ENCODE assay signal across 14 cellular contexts in the genomic region with DNA sequence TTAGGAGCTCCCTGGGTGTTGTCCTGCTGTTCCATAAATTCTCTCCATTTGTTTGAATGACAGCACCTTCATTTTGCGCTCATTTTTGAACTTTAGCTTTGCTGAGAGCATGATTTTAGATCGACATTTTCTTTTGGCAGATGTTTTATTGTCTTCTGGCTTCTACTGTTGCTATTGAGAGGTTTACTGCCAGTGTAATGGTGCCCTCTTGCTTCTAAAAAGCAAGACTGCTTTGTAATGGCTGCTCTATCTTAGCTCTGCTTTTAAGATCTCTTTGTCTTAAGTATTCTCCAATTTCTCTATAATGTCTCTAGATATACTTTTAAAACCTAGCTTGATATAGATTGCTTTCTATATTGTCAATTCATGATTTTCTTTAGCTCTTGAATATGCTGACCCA. TPM values are rescaled to one million over a fixed set of nuclear protein-coding genes. Genes with fewer than 3 reads are reported as not detected.
DNase-seq lines count a peak whose midpoint lies in the region; ATAC-seq and TF ChIP-seq lines count a peak whose summit lies in the region.
"Had no signal": no experiment of that assay in that cellular context is flagged by ENCODE, and none has a peak within 500 bp of the region (broad histone marks: within the 10 kb centered on the region; RNA-seq: fewer than 3 reads in every experiment).

No MANE protein-coding gene starts in this region.

- no peaks in the 10 kb centered on the region for H3K36me3 ChIP-seq in OCI-LY7 (ENCODE audit: insufficient read depth, low read length)

- H3K27ac ChIP-seq in 22Rv1 (no peak overlapping the region), OCI-LY7 (ENCODE audit: low read depth, low read length, poor library complexity, severe bottlenecking) (no peak overlapping the region)

- no peak overlapping the region for H3K4me2 ChIP-seq in OCI-LY7 (ENCODE audit: low read length)

- peaks cover 4% of the 10 kb centered on the region for H3K4me1 ChIP-seq in OCI-LY7 (ENCODE audit: insufficient read depth, low read length, poor library complexity, severe bottlenecking)

- peak; percentile 46 for ATAC-seq in effector memory CD8-positive, alpha-beta T cell (replicated peaks)
- no peak for ATAC-seq in GM21423 (IDR thresholded peaks at IDR 0.05; ENCODE audit: unreplicated experiment)
- ATAC-seq in HG03521 (IDR thresholded peaks at IDR 0.05; ENCODE audit: unreplicated experiment), result no peak

- H3K36me3 Mint-ChIP-seq in effector memory CD8-positive, alpha-beta T cell (ENCODE audit: insufficient read depth), result peaks cover 2% of the 10 kb centered on the region

- H3K9me2 ChIP-seq in OCI-LY7 (ENCODE audit: insufficient read depth, low read length), result no peaks in the 10 kb centered on the region

- DNase-seq in GM10266 (ENCODE audit: extremely low spot score) (no peak), OCI-LY7 (ENCODE audit: low spot score) (peak; percentile 7), COR-L47 (lab: John Stamatoyannopoulos, UW) (no peak), NCI-H146 treated with DMSO at 0.1 percent for 48 hours (lab: John Stamatoyannopoulos, UW; ENCODE audit: unreplicated experiment) (no peak)
- DNase-seq in effector memory CD8-positive, alpha-beta T cell, result no peak
- DNase-seq: activated CD4-positive, alpha-beta T cell treated with anti-CD3 and anti-CD28 coated beads, Interleukin-2, amount 10 ng/mL, durations not matched to agents 7 days and 5 days; effector memory CD4-positive, alpha-beta T cell; glutamatergic neuron; NCI-H2081 had no signal

- CTCF ChIA-PET in OCI-LY7 (lab: Charles Lee; ENCODE audit: unreplicated experiment), result no interaction called here

- no peak overlapping the region for H2AFZ ChIP-seq in OCI-LY7 (ENCODE audit: low read length)

- no peaks in the 10 kb centered on the region for H4K20me1 ChIP-seq in OCI-LY7 (ENCODE audit: insufficient read depth, low read length)

- no peak overlapping the region for H3K4me3 Mint-ChIP-seq in effector memory CD8-positive, alpha-beta T cell
- H3K4me3 Mint-ChIP-seq: activated CD4-positive, alpha-beta T cell treated with anti-CD3 and anti-CD28 coated beads, Interleukin-2, amount 10 ng/mL, durations not matched to agents 7 days and 5 days; neural crest cell; T-helper 1 cell treated with Interleukin-12 subunit alpha and Interleukin-12 subunit beta and Interleukin-4 antibody, amounts not matched to agents 30 μg/mL and 1 μg/mL, for 36 hours had no signal

- no TSS peak for BruUV-seq in OCI-LY7 (replicated peaks; lab: Mats Ljungman, UMichigan)

- TF ChIP-seq CTCF in 22Rv1 (IDR thresholded peaks at IDR 0.05), result peak; percentile 50
- TF ChIP-seq CTCF in GM10266 (IDR thresholded peaks at IDR 0.05; ENCODE audit: control insufficient read depth, insufficient read depth, low read depth, missing control alignments), result peak; percentile 17
- no peak; the same call in 1 of the 2 replicates for TF ChIP-seq CTCF in OCI-LY7 (conservative IDR thresholded peaks at IDR 0.05; ENCODE audit: low read length)

- POLR2A ChIA-PET in OCI-LY7 (lab: Charles Lee), result interaction anchor here (0.6 to 2.2 kb wide), 5 partner anchors 11 to 166 kb away, joined by 3 to 6 read pairs (median 4); no protein-coding TSS in a partner anchor

- H3K9me3 ChIP-seq in OCI-LY7 (ENCODE audit: low read length), result no peaks in the 10 kb centered on the region

- no peaks in the 10 kb centered on the region for H3K9me3 Mint-ChIP-seq in effector memory CD8-positive, alpha-beta T cell
- H3K9me3 Mint-ChIP-seq: activated CD4-positive, alpha-beta T cell treated with anti-CD3 and anti-CD28 coated beads, Interleukin-2, amount 10 ng/mL, durations not matched to agents 7 days and 5 days; neural crest cell; T-helper 1 cell treated with Interleukin-12 subunit alpha and Interleukin-12 subunit beta and Interleukin-4 antibody, amounts not matched to agents 30 μg/mL and 1 μg/mL, for 36 hours had no signal

- H3K4me3 ChIP-seq in OCI-LY7 (ENCODE audit: low read depth, low read length, poor library complexity, severe bottlenecking), result no peak overlapping the region

- no peaks in the 10 kb centered on the region for H3K27me3 Mint-ChIP-seq in effector memory CD8-positive, alpha-beta T cell
- H3K27me3 Mint-ChIP-seq: activated CD4-positive, alpha-beta T cell treated with anti-CD3 and anti-CD28 coated beads, Interleukin-2, amount 10 ng/mL, durations not matched to agents 7 days and 5 days had no signal

- peaks cover 0 to 2% of the 10 kb centered on the region in 2 donors for H3K4me1 Mint-ChIP-seq in effector memory CD8-positive, alpha-beta T cell (ENCODE audit: low read depth in 2 of 2)
- H3K4me1 Mint-ChIP-seq: activated CD4-positive, alpha-beta T cell treated with anti-CD3 and anti-CD28 coated beads, Interleukin-2, amount 10 ng/mL, durations not matched to agents 7 days and 5 days; neural crest cell had no signal

- intact Hi-C loops in OCI-LY7 (cut with micrococcal nuclease; ENCODE audit: unreplicated experiment), result no loop called here

- H3K79me2 ChIP-seq in OCI-LY7 (ENCODE audit: insufficient read depth, low read depth, low read length), result no peaks in the 10 kb centered on the region

- no peak overlapping the region for H3K27ac Mint-ChIP-seq in effector memory CD8-positive, alpha-beta T cell
- H3K27ac Mint-ChIP-seq: activated CD4-positive, alpha-beta T cell treated with anti-CD3 and anti-CD28 coated beads, Interleukin-2, amount 10 ng/mL, durations not matched to agents 7 days and 5 days had no signal

RNA-seq across cellular contexts. Expression of gene THEM4, which starts 27.8 kb away (rescaled TPM):
- total RNA-seq in OCI-LY7 (2014; rRNA removed; shearing (Covaris generic)), result 7.2 TPM in 2 replicates
- total RNA-seq in OCI-LY7 (2022), result 21.5 and 23.3 TPM in 2 replicates

RNA-seq across cellular contexts. Expression of gene THEM5, which starts 28.0 kb away (rescaled TPM):
- total RNA-seq in OCI-LY7 (2014; rRNA removed; shearing (Covaris generic)), result not detected in 2 replicates
- not detected in 2 replicates for total RNA-seq in OCI-LY7 (2022)
- total RNA-seq: activated CD4-positive, alpha-beta T cell treated with anti-CD3 and anti-CD28 coated beads, Interleukin-2, amount 10 ng/mL, durations not matched to agents 7 days and 5 days; neural crest cell had no signal

RNA-seq across cellular contexts. Expression of gene C2CD4D, which starts 41.9 kb away (rescaled TPM):
- total RNA-seq in OCI-LY7 (2014; rRNA removed; shearing (Covaris generic)), result not detected in 2 replicates
- not detected in 2 replicates for total RNA-seq in OCI-LY7 (2022)

RNA-seq across cellular contexts. Expression of gene RORC, which starts 49.9 kb away (rescaled TPM):
- not detected in 2 replicates for total RNA-seq in OCI-LY7 (2014; rRNA removed; shearing (Covaris generic))
- not detected in 2 replicates for total RNA-seq in OCI-LY7 (2022)
